In the genomic region with DNA sequence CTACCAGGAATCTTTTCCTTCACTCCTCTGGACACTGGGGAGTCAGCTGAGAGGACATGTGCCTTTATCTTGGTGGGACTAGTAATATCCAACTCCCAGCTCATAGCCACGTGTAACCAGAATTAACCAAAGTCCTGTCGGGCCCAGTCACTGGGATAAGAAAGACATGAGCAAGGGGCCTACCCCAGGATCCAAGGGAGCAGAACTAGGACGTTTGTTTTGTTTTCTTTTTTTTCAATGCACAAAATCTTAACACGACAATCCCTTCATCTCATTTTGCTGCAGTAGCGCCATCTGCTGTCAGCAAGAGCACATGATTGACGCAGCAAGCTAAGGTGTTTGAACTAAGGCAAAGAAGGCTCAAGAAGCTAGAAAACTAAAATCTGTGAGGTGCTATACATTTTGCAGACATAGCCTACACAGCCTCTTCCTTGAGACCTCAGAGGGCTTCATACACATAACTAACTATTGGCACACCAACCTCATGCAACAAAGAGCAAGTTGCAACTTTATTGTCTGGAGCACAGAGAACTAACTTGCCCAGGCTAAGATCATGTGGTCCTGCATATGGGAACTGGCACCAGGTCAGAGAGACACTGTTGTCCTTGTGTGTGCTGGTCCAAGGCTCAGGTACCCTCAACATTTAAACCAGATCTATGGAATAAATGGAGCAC, we compare ENCODE assay signal across 8 cellular contexts. TPM values are rescaled to one million over a fixed set of nuclear protein-coding genes. Genes with fewer than 3 reads are reported as not detected.
A peak's percentile ranks its signal among the peaks of the same experiment; 100 is the strongest.
DNase-seq lines count a peak whose midpoint lies in the region; ATAC-seq and TF ChIP-seq lines count a peak whose summit lies in the region.

No MANE protein-coding gene starts in this region.

- TF ChIP-seq RAD21 in IMR-90 (IDR thresholded peaks at IDR 0.05; ENCODE audit: low read length), result peak; percentile 85
- peak; percentile 85 for TF ChIP-seq RAD21 in SK-N-SH (IDR thresholded peaks at IDR 0.05; ENCODE audit: low read length)

- H2BK15ac ChIP-seq in IMR-90 (ENCODE audit: low read depth, low read length), result no peak overlapping the region

- H3K36me3 Mint-ChIP-seq in activated naive CD4-positive, alpha-beta T cell treated with anti-CD3 and anti-CD28 coated beads, Interleukin-2, amount 50 U/mL, for 24 hours, result peaks cover 10% of the 10 kb centered on the region
- H3K36me3 Mint-ChIP-seq in progenitor cell of endocrine pancreas (ENCODE audit: insufficient read depth), result peaks cover 4% of the 10 kb centered on the region

- WGBS in IMR-90 (ENCODE audit: extremely low coverage in 2 of 2, insufficient read length in 1 of 2), 2 experiments, result 40% methylated on average over 1 of the region's 6 CpGs; no CpG with 5 or more reads in 1 of the 2 experiments
- 6% methylated on average over 6 of the region's 6 CpGs for WGBS in SK-N-SH (ENCODE audit: low lambda C conversion rate)

- H2AK9ac ChIP-seq in IMR-90 (replicated peaks; ENCODE audit: low read depth, low read length, poor library complexity), result peak overlapping the region; percentile 87

- no peak overlapping the region for H3K56ac ChIP-seq in IMR-90 (ENCODE audit: extremely low read depth, insufficient read depth, low read length)

- no TSS peak for BruUV-seq in IMR-90 (replicated peaks; lab: Mats Ljungman, UMichigan)

- TF ChIP-seq POLR2A in IMR-90 (IDR thresholded peaks at IDR 0.05; ENCODE audit: low read depth, low read length) (no peak), uterus (IDR thresholded peaks at IDR 0.05) (no peak)

- POLR2A ChIA-PET in IMR-90 (lab: Charles Lee; ENCODE audit: unreplicated experiment), result no interaction called here
- POLR2A ChIA-PET in SK-N-SH (lab: Yijun Ruan, JAX), result no interaction called here

- no peak overlapping the region; the same call in 1 of the 2 replicates for H4K5ac ChIP-seq in IMR-90 (ENCODE audit: low read depth, low read length)

- H2BK20ac ChIP-seq in IMR-90 (ENCODE audit: low read depth, low read length), result 0 out of 2 replicates have a peak overlapping the region, but pooled peaks have one; percentile 15

- CTCF ChIA-PET in IMR-90 (lab: Yijun Ruan, JAX) (interaction anchor here (0.6 to 2.1 kb wide), 18 partner anchors 10 to 273 kb away, joined by 3 to 19 read pairs (median 4); a partner anchor contains a TSS), SK-N-SH (lab: Yijun Ruan, JAX) (interaction anchor here (0.6 to 13.4 kb wide), 55 partner anchors 8 to 524 kb away, joined by 3 to 363 read pairs (median 5); a partner anchor contains a TSS)

- intact Hi-C loops in IMR-90 (cut with micrococcal nuclease), result loop anchor here (1.0 kb wide), 2 partner anchors 120 to 273 kb away; no protein-coding TSS in a partner anchor
- intact Hi-C loops in uterus (cut with DNase I; ENCODE audit: low total_unique reads), result loop anchor here (2.0 to 10.0 kb wide), 2 partner anchors 125 to 273 kb away; no protein-coding TSS in a partner anchor

- peak; percentile 43 for DNase-seq in DMS114 treated with DMSO at 0.1 percent for 48 hours (lab: John Stamatoyannopoulos, UW; ENCODE audit: unreplicated experiment)
- peak; percentile 83 for DNase-seq in IMR-90
- peak; percentile 55 for DNase-seq in SK-N-SH
- peak; percentile 51 for DNase-seq in glomerular endothelial cell (ENCODE audit: extremely low read depth, low read depth, low spot score)
- peak; percentile 49 for DNase-seq in progenitor cell of endocrine pancreas (ENCODE audit: low spot score, unreplicated experiment)
- peak; percentile 64 to 70 for DNase-seq in uterus
- DNase-seq in 8988T, result no peak

- no peak overlapping the region; the same call in 1 of the 2 replicates for H4K91ac ChIP-seq in IMR-90 (ENCODE audit: insufficient read depth, low read depth, low read length)

- H3K27me3 ChIP-seq in IMR-90 (ENCODE audit: control insufficient read depth, insufficient read depth, low read length), result no peaks in the 10 kb centered on the region
- no peaks in the 10 kb centered on the region for H3K27me3 ChIP-seq in SK-N-SH (ENCODE audit: insufficient read depth)
- no peaks in the 10 kb centered on the region for H3K27me3 ChIP-seq in uterus

- no peak overlapping the region for H2BK5ac ChIP-seq in IMR-90 (ENCODE audit: low read depth, low read length, poor library complexity, severe bottlenecking)

- H3K36me3 ChIP-seq in IMR-90 (ENCODE audit: control insufficient read depth, insufficient read depth, low read length), result peaks cover 20% of the 10 kb centered on the region
- H3K36me3 ChIP-seq in SK-N-SH (replicated peaks in 1 of 2; ENCODE audit: control insufficient read depth in 1 of 2, insufficient read depth in 2 of 2, low read length in 1 of 2), result peaks cover 8 to 47% of the 10 kb centered on the region in 2 experiments
- H3K36me3 ChIP-seq in uterus, result no peaks in the 10 kb centered on the region

- peak; percentile 92 for TF ChIP-seq CTCF in IMR-90 (conservative IDR thresholded peaks at IDR 0.05; ENCODE audit: low read depth, low read length)
- peak; percentile 94 for TF ChIP-seq CTCF in SK-N-SH (IDR thresholded peaks at IDR 0.05)
- peak; percentile 92 for TF ChIP-seq CTCF in progenitor cell of endocrine pancreas (IDR thresholded peaks at IDR 0.05; ENCODE audit: unreplicated experiment)
- peak; percentile 79 to 92 (median 86) for TF ChIP-seq CTCF in uterus (IDR thresholded peaks at IDR 0.05)

- no peaks in the 10 kb centered on the region for H3K9me3 Mint-ChIP-seq in activated naive CD4-positive, alpha-beta T cell treated with anti-CD3 and anti-CD28 coated beads, Interleukin-2, amount 50 U/mL, for 24 hours
- H3K9me3 Mint-ChIP-seq in progenitor cell of endocrine pancreas (ENCODE audit: low read depth), result no peaks in the 10 kb centered on the region

- H3F3A ChIP-seq in SK-N-SH (replicated peaks; ENCODE audit: insufficient read depth), result no peaks in the 10 kb centered on the region

- H3K4me3 Mint-ChIP-seq in activated naive CD4-positive, alpha-beta T cell treated with anti-CD3 and anti-CD28 coated beads, Interleukin-2, amount 50 U/mL, for 24 hours, result no peak overlapping the region
- no peak overlapping the region for H3K4me3 Mint-ChIP-seq in progenitor cell of endocrine pancreas (ENCODE audit: low read depth)

- H3K27ac ChIP-seq in IMR-90 (ENCODE audit: insufficient read depth, low read length) (0 out of 2 replicates have a peak overlapping the region, but pooled peaks have one; percentile 8), SK-N-SH (ENCODE audit: low read depth in 2 of 2, low read length in 1 of 2) (no peak overlapping the region), uterus (peak overlapping the region; percentile 20 to 24)

- peaks cover 3% of the 10 kb centered on the region; the same call in 1 of the 2 replicates for H3K4me1 ChIP-seq in IMR-90 (ENCODE audit: control insufficient read depth, insufficient read depth, low read length)
- H3K4me1 ChIP-seq in SK-N-SH (ENCODE audit: control insufficient read depth in 1 of 2, insufficient read depth in 2 of 2, low read depth in 1 of 2, low read length in 1 of 2), result peaks cover 0 to 2% of the 10 kb centered on the region in 2 experiments; a peak in 1 of 4 replicates
- H3K4me1 ChIP-seq in uterus, result no peaks in the 10 kb centered on the region

- H3K4ac ChIP-seq in IMR-90 (ENCODE audit: low read depth, low read length), result peak overlapping the region; percentile 32; the same call in 1 of the 2 replicates

- H3K4me2 ChIP-seq in IMR-90 (ENCODE audit: low read depth, low read length) (no peak overlapping the region; the same call in 1 of the 2 replicates), SK-N-SH (no peak overlapping the region)

- H3K9me3 ChIP-seq in IMR-90 (ENCODE audit: control insufficient read depth, insufficient read depth, low read length) (no peaks in the 10 kb centered on the region), SK-N-SH (no peaks in the 10 kb centered on the region), uterus (no peaks in the 10 kb centered on the region)

- no peak overlapping the region for H3K4me3 ChIP-seq in IMR-90 (ENCODE audit: insufficient read depth, low read depth, low read length)
- H3K4me3 ChIP-seq in SK-N-SH (ENCODE audit: low read depth in 2 of 2, low read length in 1 of 2), result peak overlapping the region in 1 of 2 experiments; percentile 9; a peak in 1 of 4 replicates
- no peak overlapping the region for H3K4me3 ChIP-seq in uterus

- no peak overlapping the region for H3K23ac ChIP-seq in IMR-90 (ENCODE audit: low read depth, low read length)

- dilution Hi-C loops in IMR-90 (cut with HindIII; ENCODE audit: low sequenced_read_pairs, unreplicated experiment), result no loop called here

- in situ Hi-C loops in IMR-90 (cut with MboI; ENCODE audit: low sequenced_read_pairs), result loop anchor here (5.0 kb wide), 2 partner anchors 120 to 275 kb away; no protein-coding TSS in a partner anchor

- H2AK5ac ChIP-seq in IMR-90 (ENCODE audit: low read depth, low read length), result peak overlapping the region; percentile 48; the same call in 1 of the 2 replicates

- peak overlapping the region; percentile 74 for H2AFZ ChIP-seq in IMR-90 (replicated peaks; ENCODE audit: low read length, poor library complexity)
- no peak overlapping the region for H2AFZ ChIP-seq in SK-N-SH (ENCODE audit: low read depth)

- ATAC-seq in IMR-90 (ENCODE audit: low read depth), result peak; percentile 89

- H3K9ac ChIP-seq in IMR-90 (ENCODE audit: low read depth, low read length) (no peak overlapping the region), SK-N-SH (no peak overlapping the region)

- 0 out of 2 replicates have a peak overlapping the region, but pooled peaks have one; percentile 31 for H3K14ac ChIP-seq in IMR-90 (replicated peaks; ENCODE audit: low read depth, low read length)

- no peaks in the 10 kb centered on the region for H3K27me3 Mint-ChIP-seq in activated naive CD4-positive, alpha-beta T cell treated with anti-CD3 and anti-CD28 coated beads, Interleukin-2, amount 50 U/mL, for 24 hours
- H3K27me3 Mint-ChIP-seq in progenitor cell of endocrine pancreas, result no peaks in the 10 kb centered on the region

- H4K20me1 ChIP-seq in IMR-90 (ENCODE audit: insufficient read depth, low read length) (no peaks in the 10 kb centered on the region), SK-N-SH (ENCODE audit: insufficient read depth) (no peaks in the 10 kb centered on the region)

- H3K9me2 ChIP-seq in SK-N-SH, result no peaks in the 10 kb centered on the region

- peaks cover 6 to 14% of the 10 kb centered on the region in 2 experiments; a peak in 1 of 4 replicates for H3K79me1 ChIP-seq in IMR-90 (ENCODE audit: low read depth in 1 of 2, low read length in 2 of 2)

- no peaks in the 10 kb centered on the region for H3K79me2 ChIP-seq in SK-N-SH (ENCODE audit: insufficient read depth)

- H4K8ac ChIP-seq in IMR-90 (ENCODE audit: low read depth in 2 of 2, low read length in 2 of 2), result peak overlapping the region in 1 of 2 experiments; percentile 48; a peak in 1 of 4 replicates

- peak overlapping the region; percentile 65 for H3K27ac Mint-ChIP-seq in activated naive CD4-positive, alpha-beta T cell treated with anti-CD3 and anti-CD28 coated beads, Interleukin-2, amount 50 U/mL, for 24 hours
- peak overlapping the region; percentile 34 for H3K27ac Mint-ChIP-seq in progenitor cell of endocrine pancreas

- TF ChIP-seq EP300 in SK-N-SH (IDR thresholded peaks at IDR 0.05; ENCODE audit: borderline replicate concordance in 1 of 2, low read depth in 1 of 2, low read length in 1 of 2), result no peak

- no peak overlapping the region for H2BK120ac ChIP-seq in IMR-90 (ENCODE audit: low read depth, low read length)

- H3K18ac ChIP-seq in IMR-90 (ENCODE audit: low read depth, low read length), result no peak overlapping the region

- H3K9me1 ChIP-seq in IMR-90 (ENCODE audit: insufficient read depth, low read length), result peaks cover 4% of the 10 kb centered on the region; the same call in 1 of the 2 replicates

- peaks cover 28% of the 10 kb centered on the region for H3K4me1 Mint-ChIP-seq in activated naive CD4-positive, alpha-beta T cell treated with anti-CD3 and anti-CD28 coated beads, Interleukin-2, amount 50 U/mL, for 24 hours
- H3K4me1 Mint-ChIP-seq in progenitor cell of endocrine pancreas (ENCODE audit: low read depth), result peaks cover 10% of the 10 kb centered on the region

RNA-seq across cellular contexts. Expression of a gene that starts 43.6 kb away (rescaled TPM):
- not detected in 2 replicates for total RNA-seq in IMR-90 (2012; rRNA removed)
- polyA plus RNA-seq in IMR-90 (2012; rRNA removed), result not detected in 2 replicates
- polyA plus RNA-seq in IMR-90 (2012; cell fraction: cytosol; rRNA removed), result not detected in 2 replicates
- polyA plus RNA-seq in IMR-90 (2012; cell fraction: nucleus; rRNA removed; ENCODE audit: low replicate concordance), result not detected in 2 replicates
- polyA plus RNA-seq in SK-N-SH (2012; rRNA removed), result not detected in 2 replicates
- polyA plus RNA-seq in SK-N-SH (2012; cell fraction: cytosol; rRNA removed), result not detected in 2 replicates
- 0.11 TPM in 1 of 2 replicates, not detected in the other for polyA plus RNA-seq in SK-N-SH (2012; cell fraction: nucleus; rRNA removed)
- not detected in 2 replicates for total RNA-seq in glomerular endothelial cell
- not detected in 2 replicates for total RNA-seq in progenitor cell of endocrine pancreas
- not detected for total RNA-seq in uterus

Comparison
In these comparisons a context has a peak if more than half of its experiments do, and no peak if none do; other contexts are left out.
1. H3K27ac ChIP-seq: peak in IMR-90 (single experiment) and uterus (2 of 2); none in SK-N-SH (0 of 2).
2. Peak in every context shown above with its lines, with median percentiles within 50 percentile points of each other: CTCF ChIP-seq.